1 cellular context compared by ENCODE assay signal in the genomic region with DNA sequence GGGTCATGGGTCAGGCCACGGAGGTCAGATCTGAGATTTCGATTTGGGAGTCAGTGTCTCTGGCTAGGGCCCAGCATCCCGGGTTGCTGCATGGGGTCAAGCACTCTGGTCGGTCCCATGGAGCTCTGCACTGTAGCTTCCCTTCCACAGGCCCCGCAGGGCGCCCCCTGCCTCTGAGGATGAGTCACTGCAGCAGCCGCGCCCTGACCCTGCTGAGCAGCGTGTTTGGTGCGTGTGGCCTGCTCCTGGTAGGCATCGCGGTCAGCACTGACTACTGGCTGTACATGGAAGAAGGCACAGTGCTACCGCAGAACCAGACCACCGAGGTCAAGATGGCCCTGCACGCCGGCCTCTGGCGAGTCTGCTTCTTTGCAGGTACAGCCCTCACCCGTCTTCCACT.
TF ChIP-seq lines count a peak whose summit lies in the region.

No MANE protein-coding gene starts in this region.

TF ChIP-seq in HCT116, 20 proteins besides CTCF, POLR2A, EP300 and RAD21:
- TF ChIP-seq, protein P1, sequence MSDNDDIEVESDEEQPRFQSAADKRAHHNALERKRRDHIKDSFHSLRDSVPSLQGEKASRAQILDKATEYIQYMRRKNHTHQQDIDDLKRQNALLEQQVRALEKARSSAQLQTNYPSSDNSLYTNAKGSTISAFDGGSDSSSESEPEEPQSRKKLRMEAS (IDR thresholded peaks at IDR 0.05) = no peak
- TF ChIP-seq, protein P2, sequence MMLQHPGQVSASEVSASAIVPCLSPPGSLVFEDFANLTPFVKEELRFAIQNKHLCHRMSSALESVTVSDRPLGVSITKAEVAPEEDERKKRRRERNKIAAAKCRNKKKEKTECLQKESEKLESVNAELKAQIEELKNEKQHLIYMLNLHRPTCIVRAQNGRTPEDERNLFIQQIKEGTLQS (IDR thresholded peaks at IDR 0.05) = no peak
- TF ChIP-seq ZNF274 (IDR thresholded peaks at IDR 0.05; ENCODE audit: low read depth, low read length) (no peak), SRF (IDR thresholded peaks at IDR 0.05; ENCODE audit: low read depth) (no peak), EZH2 (IDR thresholded peaks at IDR 0.05) (no peak), ZFX (IDR thresholded peaks at IDR 0.05) (no peak), CEBPB (IDR thresholded peaks at IDR 0.05; ENCODE audit: low read depth) (no peak), TCF7L2 (IDR thresholded peaks at IDR 0.05; ENCODE audit: borderline replicate concordance, extremely low read depth, insufficient read depth, insufficient read length) (no peak), JUND (IDR thresholded peaks at IDR 0.05) (no peak), EGR1 (IDR thresholded peaks at IDR 0.05; ENCODE audit: low read depth) (no peak)
- TF ChIP-seq, protein P3, sequence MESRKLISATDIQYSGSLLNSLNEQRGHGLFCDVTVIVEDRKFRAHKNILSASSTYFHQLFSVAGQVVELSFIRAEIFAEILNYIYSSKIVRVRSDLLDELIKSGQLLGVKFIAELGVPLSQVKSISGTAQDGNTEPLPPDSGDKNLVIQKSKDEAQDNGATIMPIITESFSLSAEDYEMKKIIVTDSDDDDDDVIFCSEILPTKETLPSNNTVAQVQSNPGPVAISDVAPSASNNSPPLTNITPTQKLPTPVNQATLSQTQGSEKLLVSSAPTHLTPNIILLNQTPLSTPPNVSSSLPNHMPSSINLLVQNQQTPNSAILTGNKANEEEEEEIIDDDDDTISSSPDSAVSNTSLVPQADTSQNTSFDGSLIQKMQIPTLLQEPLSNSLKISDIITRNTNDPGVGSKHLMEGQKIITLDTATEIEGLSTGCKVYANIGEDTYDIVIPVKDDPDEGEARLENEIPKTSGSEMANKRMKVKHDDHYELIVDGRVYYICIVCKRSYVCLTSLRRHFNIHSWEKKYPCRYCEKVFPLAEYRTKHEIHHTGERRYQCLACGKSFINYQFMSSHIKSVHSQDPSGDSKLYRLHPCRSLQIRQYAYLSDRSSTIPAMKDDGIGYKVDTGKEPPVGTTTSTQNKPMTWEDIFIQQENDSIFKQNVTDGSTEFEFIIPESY (IDR thresholded peaks at IDR 0.05; ENCODE audit: extremely low read depth, insufficient replicate concordance, low read length) = no peak
